1 cellular context compared by ENCODE assay signal in the genomic region with DNA sequence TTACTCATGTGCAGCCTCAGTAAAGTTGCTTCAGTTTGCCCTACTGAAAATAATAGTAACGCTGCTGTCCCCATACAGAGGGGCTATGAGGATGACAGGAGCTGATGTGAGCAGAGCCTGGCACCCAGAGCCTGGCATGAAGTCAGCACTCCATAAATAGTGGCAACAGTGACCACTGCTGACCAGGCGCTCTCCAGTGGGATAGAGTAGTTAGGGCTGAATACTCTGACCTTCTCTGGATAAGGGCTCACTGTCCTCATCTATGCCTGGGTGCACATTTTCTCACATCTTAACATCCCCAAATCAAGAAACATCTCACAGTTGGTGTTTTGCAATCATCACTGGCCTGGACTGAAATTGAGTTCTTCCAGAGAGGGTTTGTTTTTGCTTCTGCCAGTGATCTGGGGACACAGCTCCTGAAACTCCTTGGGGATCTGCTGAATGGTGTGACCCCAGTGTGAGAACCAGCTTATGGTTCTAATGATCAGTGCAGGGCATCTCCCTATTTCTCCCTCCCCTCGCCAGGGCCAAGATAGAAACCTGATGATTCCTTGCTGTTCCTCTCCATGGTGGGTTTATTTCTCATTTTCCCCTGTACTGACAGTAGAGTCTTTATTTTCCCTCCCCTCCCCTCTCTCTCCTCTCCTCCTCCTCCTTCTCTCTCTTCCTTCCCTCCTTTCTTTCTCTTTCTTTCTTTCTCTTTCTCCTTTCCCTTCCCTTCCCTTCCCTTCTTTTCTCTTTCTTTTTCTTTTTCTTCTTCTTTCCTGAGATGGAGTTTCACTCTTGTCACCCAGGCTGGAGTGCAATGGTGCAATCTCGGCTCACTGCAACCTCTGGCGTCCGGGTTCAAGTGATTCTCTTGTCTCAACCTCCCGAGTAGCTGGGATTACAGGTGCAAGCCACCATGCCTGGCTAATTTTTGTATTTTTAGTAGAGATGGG.
TF ChIP-seq lines count a peak whose summit lies in the region.

No MANE protein-coding gene starts in this region.

TF ChIP-seq in HepG2, 621 proteins besides CTCF, POLR2A, EP300 and RAD21 (continued from another document and continues in another):
- TF ChIP-seq MAZ (IDR thresholded peaks at IDR 0.05; ENCODE audit: borderline replicate concordance, low read depth, low read length) = no peak
- TF ChIP-seq MAZ (CRISPR knock-in tag; IDR thresholded peaks at IDR 0.05; ENCODE audit: low read depth) = 0 out of 2 replicates have a peak, but pooled peaks have one; percentile 37
- 0 out of 2 replicates have a peak, but pooled peaks have one; percentile 45 for TF ChIP-seq ZNF788 (CRISPR knock-in tag; IDR thresholded peaks at IDR 0.05; ENCODE audit: borderline replicate concordance)
- no peak for TF ChIP-seq ZNF619 (CRISPR knock-in tag; IDR thresholded peaks at IDR 0.05)
- TF ChIP-seq RCOR2 (CRISPR knock-in tag; IDR thresholded peaks at IDR 0.05) = no peak
- TF ChIP-seq SAFB2 (CRISPR knock-in tag; IDR thresholded peaks at IDR 0.05; ENCODE audit: borderline replicate concordance, low read depth) = peak; percentile 68; the same call in 1 of the 2 replicates
- TF ChIP-seq, protein P1, sequence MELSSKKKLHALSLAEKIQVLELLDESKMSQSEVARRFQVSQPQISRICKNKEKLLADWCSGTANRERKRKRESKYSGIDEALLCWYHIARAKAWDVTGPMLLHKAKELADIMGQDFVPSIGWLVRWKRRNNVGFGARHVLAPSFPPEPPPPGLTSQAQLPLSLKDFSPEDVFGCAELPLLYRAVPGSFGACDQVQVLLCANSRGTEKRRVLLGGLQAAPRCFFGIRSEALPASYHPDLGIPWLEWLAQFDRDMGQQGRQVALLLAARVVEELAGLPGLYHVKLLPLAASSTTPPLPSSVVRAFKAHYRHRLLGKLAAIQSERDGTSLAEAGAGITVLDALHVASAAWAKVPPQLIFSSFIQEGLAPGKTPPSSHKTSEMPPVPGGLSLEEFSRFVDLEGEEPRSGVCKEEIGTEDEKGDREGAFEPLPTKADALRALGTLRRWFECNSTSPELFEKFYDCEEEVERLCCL (CRISPR knock-in tag; IDR thresholded peaks at IDR 0.05; ENCODE audit: borderline replicate concordance) = no peak
- TF ChIP-seq ZNF367 (CRISPR knock-in tag; IDR thresholded peaks at IDR 0.05; ENCODE audit: borderline replicate concordance) = no peak
- no peak for TF ChIP-seq ZNF550 (CRISPR knock-in tag; IDR thresholded peaks at IDR 0.05; ENCODE audit: borderline replicate concordance)
- no peak for TF ChIP-seq SMAD1 (CRISPR knock-in tag; IDR thresholded peaks at IDR 0.05; ENCODE audit: borderline replicate concordance, low read depth)
- TF ChIP-seq PHF20 (CRISPR knock-in tag; IDR thresholded peaks at IDR 0.05) = no peak
- TF ChIP-seq, protein P2, sequence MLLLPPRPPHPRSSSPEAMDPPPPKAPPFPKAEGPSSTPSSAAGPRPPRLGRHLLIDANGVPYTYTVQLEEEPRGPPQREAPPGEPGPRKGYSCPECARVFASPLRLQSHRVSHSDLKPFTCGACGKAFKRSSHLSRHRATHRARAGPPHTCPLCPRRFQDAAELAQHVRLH (CRISPR knock-in tag; IDR thresholded peaks at IDR 0.05; ENCODE audit: borderline replicate concordance, low read depth) = 0 out of 2 replicates have a peak, but pooled peaks have one; percentile 23
- no peak for TF ChIP-seq TCF7 (IDR thresholded peaks at IDR 0.05; ENCODE audit: low read depth)
- TF ChIP-seq ZNF614 (CRISPR knock-in tag; IDR thresholded peaks at IDR 0.05; ENCODE audit: borderline replicate concordance) = no peak
- no peak for TF ChIP-seq ZNF546 (CRISPR knock-in tag; conservative IDR thresholded peaks at IDR 0.05)
- no peak for TF ChIP-seq SIN3A (IDR thresholded peaks at IDR 0.05; ENCODE audit: borderline replicate concordance, low read depth, low read length)
- TF ChIP-seq RFX5 (IDR thresholded peaks at IDR 0.05; ENCODE audit: low read depth, low read length) = no peak
- no peak for TF ChIP-seq ZNF678 (CRISPR knock-in tag; IDR thresholded peaks at IDR 0.05)
- TF ChIP-seq, protein P3, sequence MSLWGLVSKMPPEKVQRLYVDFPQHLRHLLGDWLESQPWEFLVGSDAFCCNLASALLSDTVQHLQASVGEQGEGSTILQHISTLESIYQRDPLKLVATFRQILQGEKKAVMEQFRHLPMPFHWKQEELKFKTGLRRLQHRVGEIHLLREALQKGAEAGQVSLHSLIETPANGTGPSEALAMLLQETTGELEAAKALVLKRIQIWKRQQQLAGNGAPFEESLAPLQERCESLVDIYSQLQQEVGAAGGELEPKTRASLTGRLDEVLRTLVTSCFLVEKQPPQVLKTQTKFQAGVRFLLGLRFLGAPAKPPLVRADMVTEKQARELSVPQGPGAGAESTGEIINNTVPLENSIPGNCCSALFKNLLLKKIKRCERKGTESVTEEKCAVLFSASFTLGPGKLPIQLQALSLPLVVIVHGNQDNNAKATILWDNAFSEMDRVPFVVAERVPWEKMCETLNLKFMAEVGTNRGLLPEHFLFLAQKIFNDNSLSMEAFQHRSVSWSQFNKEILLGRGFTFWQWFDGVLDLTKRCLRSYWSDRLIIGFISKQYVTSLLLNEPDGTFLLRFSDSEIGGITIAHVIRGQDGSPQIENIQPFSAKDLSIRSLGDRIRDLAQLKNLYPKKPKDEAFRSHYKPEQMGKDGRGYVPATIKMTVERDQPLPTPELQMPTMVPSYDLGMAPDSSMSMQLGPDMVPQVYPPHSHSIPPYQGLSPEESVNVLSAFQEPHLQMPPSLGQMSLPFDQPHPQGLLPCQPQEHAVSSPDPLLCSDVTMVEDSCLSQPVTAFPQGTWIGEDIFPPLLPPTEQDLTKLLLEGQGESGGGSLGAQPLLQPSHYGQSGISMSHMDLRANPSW (CRISPR knock-in tag; IDR thresholded peaks at IDR 0.05; ENCODE audit: borderline replicate concordance) = no peak
- TF ChIP-seq RBFOX2 (IDR thresholded peaks at IDR 0.05; ENCODE audit: low read depth, low read length) = 0 out of 2 replicates have a peak, but pooled peaks have one; percentile 30
- TF ChIP-seq AKAP8 (CRISPR knock-in tag; IDR thresholded peaks at IDR 0.05) = 0 out of 2 replicates have a peak, but pooled peaks have one; percentile 27
- no peak for TF ChIP-seq GATAD1 (CRISPR knock-in tag; IDR thresholded peaks at IDR 0.05)
- peak; percentile 99 for TF ChIP-seq HNRNPK (IDR thresholded peaks at IDR 0.05; ENCODE audit: low read depth, low read length, poor library complexity, severe bottlenecking)
- no peak for TF ChIP-seq ZFP82 (CRISPR knock-in tag; IDR thresholded peaks at IDR 0.05; ENCODE audit: borderline replicate concordance)
- TF ChIP-seq ZNF724P (CRISPR knock-in tag; IDR thresholded peaks at IDR 0.05; ENCODE audit: borderline replicate concordance) = no peak
- TF ChIP-seq, protein P4, sequence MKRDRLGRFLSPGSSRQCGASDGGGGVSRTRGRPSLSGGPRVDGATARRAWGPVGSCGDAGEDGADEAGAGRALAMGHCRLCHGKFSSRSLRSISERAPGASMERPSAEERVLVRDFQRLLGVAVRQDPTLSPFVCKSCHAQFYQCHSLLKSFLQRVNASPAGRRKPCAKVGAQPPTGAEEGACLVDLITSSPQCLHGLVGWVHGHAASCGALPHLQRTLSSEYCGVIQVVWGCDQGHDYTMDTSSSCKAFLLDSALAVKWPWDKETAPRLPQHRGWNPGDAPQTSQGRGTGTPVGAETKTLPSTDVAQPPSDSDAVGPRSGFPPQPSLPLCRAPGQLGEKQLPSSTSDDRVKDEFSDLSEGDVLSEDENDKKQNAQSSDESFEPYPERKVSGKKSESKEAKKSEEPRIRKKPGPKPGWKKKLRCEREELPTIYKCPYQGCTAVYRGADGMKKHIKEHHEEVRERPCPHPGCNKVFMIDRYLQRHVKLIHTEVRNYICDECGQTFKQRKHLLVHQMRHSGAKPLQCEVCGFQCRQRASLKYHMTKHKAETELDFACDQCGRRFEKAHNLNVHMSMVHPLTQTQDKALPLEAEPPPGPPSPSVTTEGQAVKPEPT (CRISPR knock-in tag; IDR thresholded peaks at IDR 0.05; ENCODE audit: low read depth) = no peak
- TF ChIP-seq HMG20A (CRISPR knock-in tag; IDR thresholded peaks at IDR 0.05; ENCODE audit: borderline replicate concordance) = no peak
- peak; percentile 34; the same call in 1 of the 2 replicates for TF ChIP-seq SSRP1 (CRISPR knock-in tag; IDR thresholded peaks at IDR 0.05)
- TF ChIP-seq, protein P5, sequence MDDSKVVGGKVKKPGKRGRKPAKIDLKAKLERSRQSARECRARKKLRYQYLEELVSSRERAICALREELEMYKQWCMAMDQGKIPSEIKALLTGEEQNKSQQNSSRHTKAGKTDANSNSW (CRISPR knock-in tag; IDR thresholded peaks at IDR 0.05; ENCODE audit: borderline replicate concordance) = no peak
- TF ChIP-seq, protein P6, sequence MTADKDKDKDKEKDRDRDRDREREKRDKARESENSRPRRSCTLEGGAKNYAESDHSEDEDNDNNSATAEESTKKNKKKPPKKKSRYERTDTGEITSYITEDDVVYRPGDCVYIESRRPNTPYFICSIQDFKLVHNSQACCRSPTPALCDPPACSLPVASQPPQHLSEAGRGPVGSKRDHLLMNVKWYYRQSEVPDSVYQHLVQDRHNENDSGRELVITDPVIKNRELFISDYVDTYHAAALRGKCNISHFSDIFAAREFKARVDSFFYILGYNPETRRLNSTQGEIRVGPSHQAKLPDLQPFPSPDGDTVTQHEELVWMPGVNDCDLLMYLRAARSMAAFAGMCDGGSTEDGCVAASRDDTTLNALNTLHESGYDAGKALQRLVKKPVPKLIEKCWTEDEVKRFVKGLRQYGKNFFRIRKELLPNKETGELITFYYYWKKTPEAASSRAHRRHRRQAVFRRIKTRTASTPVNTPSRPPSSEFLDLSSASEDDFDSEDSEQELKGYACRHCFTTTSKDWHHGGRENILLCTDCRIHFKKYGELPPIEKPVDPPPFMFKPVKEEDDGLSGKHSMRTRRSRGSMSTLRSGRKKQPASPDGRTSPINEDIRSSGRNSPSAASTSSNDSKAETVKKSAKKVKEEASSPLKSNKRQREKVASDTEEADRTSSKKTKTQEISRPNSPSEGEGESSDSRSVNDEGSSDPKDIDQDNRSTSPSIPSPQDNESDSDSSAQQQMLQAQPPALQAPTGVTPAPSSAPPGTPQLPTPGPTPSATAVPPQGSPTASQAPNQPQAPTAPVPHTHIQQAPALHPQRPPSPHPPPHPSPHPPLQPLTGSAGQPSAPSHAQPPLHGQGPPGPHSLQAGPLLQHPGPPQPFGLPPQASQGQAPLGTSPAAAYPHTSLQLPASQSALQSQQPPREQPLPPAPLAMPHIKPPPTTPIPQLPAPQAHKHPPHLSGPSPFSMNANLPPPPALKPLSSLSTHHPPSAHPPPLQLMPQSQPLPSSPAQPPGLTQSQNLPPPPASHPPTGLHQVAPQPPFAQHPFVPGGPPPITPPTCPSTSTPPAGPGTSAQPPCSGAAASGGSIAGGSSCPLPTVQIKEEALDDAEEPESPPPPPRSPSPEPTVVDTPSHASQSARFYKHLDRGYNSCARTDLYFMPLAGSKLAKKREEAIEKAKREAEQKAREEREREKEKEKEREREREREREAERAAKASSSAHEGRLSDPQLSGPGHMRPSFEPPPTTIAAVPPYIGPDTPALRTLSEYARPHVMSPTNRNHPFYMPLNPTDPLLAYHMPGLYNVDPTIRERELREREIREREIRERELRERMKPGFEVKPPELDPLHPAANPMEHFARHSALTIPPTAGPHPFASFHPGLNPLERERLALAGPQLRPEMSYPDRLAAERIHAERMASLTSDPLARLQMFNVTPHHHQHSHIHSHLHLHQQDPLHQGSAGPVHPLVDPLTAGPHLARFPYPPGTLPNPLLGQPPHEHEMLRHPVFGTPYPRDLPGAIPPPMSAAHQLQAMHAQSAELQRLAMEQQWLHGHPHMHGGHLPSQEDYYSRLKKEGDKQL (CRISPR knock-in tag; IDR thresholded peaks at IDR 0.05; ENCODE audit: low read depth) = no peak
- TF ChIP-seq TEAD3 (CRISPR knock-in tag; optimal IDR thresholded peaks at IDR 0.05; ENCODE audit: borderline replicate concordance) = no peak
- TF ChIP-seq ZNF547 (CRISPR knock-in tag; IDR thresholded peaks at IDR 0.05) = no peak
- no peak for TF ChIP-seq BRD4 (CRISPR knock-in tag; IDR thresholded peaks at IDR 0.05)
- no peak for TF ChIP-seq ZNF34 (CRISPR knock-in tag; IDR thresholded peaks at IDR 0.05; ENCODE audit: borderline replicate concordance)
- TF ChIP-seq, protein P7, sequence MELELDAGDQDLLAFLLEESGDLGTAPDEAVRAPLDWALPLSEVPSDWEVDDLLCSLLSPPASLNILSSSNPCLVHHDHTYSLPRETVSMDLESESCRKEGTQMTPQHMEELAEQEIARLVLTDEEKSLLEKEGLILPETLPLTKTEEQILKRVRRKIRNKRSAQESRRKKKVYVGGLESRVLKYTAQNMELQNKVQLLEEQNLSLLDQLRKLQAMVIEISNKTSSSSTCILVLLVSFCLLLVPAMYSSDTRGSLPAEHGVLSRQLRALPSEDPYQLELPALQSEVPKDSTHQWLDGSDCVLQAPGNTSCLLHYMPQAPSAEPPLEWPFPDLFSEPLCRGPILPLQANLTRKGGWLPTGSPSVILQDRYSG (CRISPR knock-in tag; IDR thresholded peaks at IDR 0.05) = no peak
- TF ChIP-seq, protein P8, sequence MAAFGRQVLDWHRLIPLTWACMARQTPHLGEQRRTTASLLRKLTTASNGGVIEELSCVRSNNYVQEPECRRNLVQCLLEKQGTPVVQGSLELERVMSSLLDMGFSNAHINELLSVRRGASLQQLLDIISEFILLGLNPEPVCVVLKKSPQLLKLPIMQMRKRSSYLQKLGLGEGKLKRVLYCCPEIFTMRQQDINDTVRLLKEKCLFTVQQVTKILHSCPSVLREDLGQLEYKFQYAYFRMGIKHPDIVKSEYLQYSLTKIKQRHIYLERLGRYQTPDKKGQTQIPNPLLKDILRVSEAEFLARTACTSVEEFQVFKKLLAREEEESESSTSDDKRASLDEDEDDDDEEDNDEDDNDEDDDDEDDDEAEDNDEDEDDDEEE (CRISPR knock-in tag; IDR thresholded peaks at IDR 0.05) = no peak
- TF ChIP-seq SPEN (CRISPR knock-in tag; IDR thresholded peaks at IDR 0.05; ENCODE audit: low read depth) = no peak
- no peak for TF ChIP-seq BCL6 (CRISPR knock-in tag; IDR thresholded peaks at IDR 0.05)
- TF ChIP-seq, protein P9, sequence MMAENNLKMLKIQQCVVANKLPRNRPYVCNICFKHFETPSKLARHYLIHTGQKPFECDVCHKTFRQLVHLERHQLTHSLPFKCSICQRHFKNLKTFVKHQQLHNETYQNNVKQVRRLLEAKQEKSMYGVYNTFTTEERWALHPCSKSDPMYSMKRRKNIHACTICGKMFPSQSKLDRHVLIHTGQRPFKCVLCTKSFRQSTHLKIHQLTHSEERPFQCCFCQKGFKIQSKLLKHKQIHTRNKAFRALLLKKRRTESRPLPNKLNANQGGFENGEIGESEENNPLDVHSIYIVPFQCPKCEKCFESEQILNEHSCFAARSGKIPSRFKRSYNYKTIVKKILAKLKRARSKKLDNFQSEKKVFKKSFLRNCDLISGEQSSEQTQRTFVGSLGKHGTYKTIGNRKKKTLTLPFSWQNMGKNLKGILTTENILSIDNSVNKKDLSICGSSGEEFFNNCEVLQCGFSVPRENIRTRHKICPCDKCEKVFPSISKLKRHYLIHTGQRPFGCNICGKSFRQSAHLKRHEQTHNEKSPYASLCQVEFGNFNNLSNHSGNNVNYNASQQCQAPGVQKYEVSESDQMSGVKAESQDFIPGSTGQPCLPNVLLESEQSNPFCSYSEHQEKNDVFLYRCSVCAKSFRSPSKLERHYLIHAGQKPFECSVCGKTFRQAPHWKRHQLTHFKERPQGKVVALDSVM (CRISPR knock-in tag; IDR thresholded peaks at IDR 0.05) = no peak
- TF ChIP-seq POLR2AphosphoS5 (IDR thresholded peaks at IDR 0.05; ENCODE audit: low read depth, low read length) = no peak
- TF ChIP-seq THAP11 (CRISPR knock-in tag; IDR thresholded peaks at IDR 0.05) = no peak
- no peak for TF ChIP-seq ZSCAN12 (CRISPR knock-in tag; IDR thresholded peaks at IDR 0.05)
- no peak for TF ChIP-seq MBD4 (IDR thresholded peaks at IDR 0.05; ENCODE audit: borderline replicate concordance, low read length)
- TF ChIP-seq NFYC (CRISPR knock-in tag; IDR thresholded peaks at IDR 0.05) = no peak
- TF ChIP-seq ZBTB21 (CRISPR knock-in tag; IDR thresholded peaks at IDR 0.05) = no peak
- TF ChIP-seq FOSL2 (CRISPR knock-in tag; IDR thresholded peaks at IDR 0.05) = no peak
